ENCODE assay signal across 1 cellular context in the genomic region with DNA sequence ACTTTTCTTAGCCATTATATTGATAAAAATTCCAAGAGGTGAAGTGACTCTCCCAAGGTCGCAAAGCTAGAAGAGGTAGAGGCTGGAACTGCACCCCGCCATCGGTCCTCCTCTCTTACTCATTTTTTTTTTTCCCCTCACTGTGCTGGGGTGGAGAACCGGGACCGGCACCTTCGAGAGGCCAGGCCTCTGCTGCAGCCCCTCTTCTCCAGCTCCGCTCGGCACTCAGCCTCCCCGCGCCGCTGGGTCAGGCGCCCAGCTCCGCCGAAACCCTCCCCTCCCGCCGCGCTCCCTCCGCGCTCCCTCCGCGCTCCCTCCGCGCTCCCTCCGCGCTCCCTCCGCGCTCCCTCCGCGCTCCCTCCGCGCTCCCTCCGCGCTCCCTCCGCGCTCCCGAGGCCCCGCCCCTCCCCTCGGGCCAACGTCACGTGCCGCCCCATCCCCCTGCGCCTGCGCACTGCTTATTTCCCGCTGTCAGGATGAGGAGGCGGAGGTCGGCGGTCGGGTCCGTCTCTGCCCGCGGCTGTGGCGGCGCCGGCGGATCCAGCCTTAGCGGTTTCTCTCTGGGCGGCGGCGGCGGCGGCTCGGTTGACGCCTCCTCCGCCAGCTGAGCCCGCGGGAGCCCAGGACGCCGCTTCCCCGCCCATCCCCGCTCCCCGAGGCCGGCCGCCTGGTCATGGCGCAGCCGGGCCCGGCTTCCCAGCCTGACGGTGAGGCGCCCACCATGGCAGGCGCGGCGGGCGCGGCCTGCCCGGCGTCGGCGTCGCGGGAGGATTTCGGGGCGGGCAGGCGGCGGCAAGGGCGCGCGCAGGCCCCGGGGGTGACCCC.
TF ChIP-seq lines count a peak whose summit lies in the region.

A gene with protein sequence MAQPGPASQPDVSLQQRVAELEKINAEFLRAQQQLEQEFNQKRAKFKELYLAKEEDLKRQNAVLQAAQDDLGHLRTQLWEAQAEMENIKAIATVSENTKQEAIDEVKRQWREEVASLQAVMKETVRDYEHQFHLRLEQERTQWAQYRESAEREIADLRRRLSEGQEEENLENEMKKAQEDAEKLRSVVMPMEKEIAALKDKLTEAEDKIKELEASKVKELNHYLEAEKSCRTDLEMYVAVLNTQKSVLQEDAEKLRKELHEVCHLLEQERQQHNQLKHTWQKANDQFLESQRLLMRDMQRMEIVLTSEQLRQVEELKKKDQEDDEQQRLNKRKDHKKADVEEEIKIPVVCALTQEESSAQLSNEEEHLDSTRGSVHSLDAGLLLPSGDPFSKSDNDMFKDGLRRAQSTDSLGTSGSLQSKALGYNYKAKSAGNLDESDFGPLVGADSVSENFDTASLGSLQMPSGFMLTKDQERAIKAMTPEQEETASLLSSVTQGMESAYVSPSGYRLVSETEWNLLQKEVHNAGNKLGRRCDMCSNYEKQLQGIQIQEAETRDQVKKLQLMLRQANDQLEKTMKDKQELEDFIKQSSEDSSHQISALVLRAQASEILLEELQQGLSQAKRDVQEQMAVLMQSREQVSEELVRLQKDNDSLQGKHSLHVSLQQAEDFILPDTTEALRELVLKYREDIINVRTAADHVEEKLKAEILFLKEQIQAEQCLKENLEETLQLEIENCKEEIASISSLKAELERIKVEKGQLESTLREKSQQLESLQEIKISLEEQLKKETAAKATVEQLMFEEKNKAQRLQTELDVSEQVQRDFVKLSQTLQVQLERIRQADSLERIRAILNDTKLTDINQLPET (plus strand): TSS at position 471 of the 825 bp plus-strand sequence. CDS start 203 bp downstream, at position 674.

TF ChIP-seq in HepG2, 621 proteins besides CTCF, POLR2A, EP300 and RAD21 (continued from another document and continues in another):
- TF ChIP-seq REPIN1 (CRISPR knock-in tag; IDR thresholded peaks at IDR 0.05; ENCODE audit: borderline replicate concordance, low read depth), result no peak
- TF ChIP-seq, protein P1, sequence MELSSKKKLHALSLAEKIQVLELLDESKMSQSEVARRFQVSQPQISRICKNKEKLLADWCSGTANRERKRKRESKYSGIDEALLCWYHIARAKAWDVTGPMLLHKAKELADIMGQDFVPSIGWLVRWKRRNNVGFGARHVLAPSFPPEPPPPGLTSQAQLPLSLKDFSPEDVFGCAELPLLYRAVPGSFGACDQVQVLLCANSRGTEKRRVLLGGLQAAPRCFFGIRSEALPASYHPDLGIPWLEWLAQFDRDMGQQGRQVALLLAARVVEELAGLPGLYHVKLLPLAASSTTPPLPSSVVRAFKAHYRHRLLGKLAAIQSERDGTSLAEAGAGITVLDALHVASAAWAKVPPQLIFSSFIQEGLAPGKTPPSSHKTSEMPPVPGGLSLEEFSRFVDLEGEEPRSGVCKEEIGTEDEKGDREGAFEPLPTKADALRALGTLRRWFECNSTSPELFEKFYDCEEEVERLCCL (CRISPR knock-in tag; IDR thresholded peaks at IDR 0.05; ENCODE audit: borderline replicate concordance), result no peak
- peak; percentile 4; the same call in 1 of the 2 replicates for TF ChIP-seq TBX2 (CRISPR knock-in tag; IDR thresholded peaks at IDR 0.05; ENCODE audit: borderline replicate concordance)
- TF ChIP-seq AGO2 (optimal IDR thresholded peaks at IDR 0.05; ENCODE audit: low read depth, low read length), result peak; percentile 39
- TF ChIP-seq ISL2 (CRISPR knock-in tag; IDR thresholded peaks at IDR 0.05), result 0 out of 2 replicates have a peak, but pooled peaks have one; percentile 12
- 0 out of 2 replicates have a peak, but pooled peaks have one; percentile 2 for TF ChIP-seq CEBPG (CRISPR knock-in tag; IDR thresholded peaks at IDR 0.05)
- no peak for TF ChIP-seq ZKSCAN1 (IDR thresholded peaks at IDR 0.05; ENCODE audit: low read length)
- peak; percentile 78; the same call in 1 of the 2 replicates for TF ChIP-seq ZNF563 (CRISPR knock-in tag; IDR thresholded peaks at IDR 0.05)
- TF ChIP-seq ZNF776 (CRISPR knock-in tag; IDR thresholded peaks at IDR 0.05), result peak; percentile 58
- 0 out of 2 replicates have a peak, but pooled peaks have one; percentile 20 for TF ChIP-seq ZC3H4 (CRISPR knock-in tag; IDR thresholded peaks at IDR 0.05; ENCODE audit: borderline replicate concordance)
- peak; percentile 14; the same call in 1 of the 2 replicates for TF ChIP-seq ZNF788 (CRISPR knock-in tag; IDR thresholded peaks at IDR 0.05; ENCODE audit: borderline replicate concordance)
- no peak for TF ChIP-seq SOX6 (IDR thresholded peaks at IDR 0.05)
- TF ChIP-seq SOX6 (CRISPR knock-in tag; IDR thresholded peaks at IDR 0.05), result peak; percentile 25; the same call in 1 of the 2 replicates
- TF ChIP-seq KDM5A (IDR thresholded peaks at IDR 0.05; ENCODE audit: borderline replicate concordance, low read length), result peak; percentile 59; the same call in 1 of the 2 replicates
- no peak for TF ChIP-seq IKZF4 (CRISPR knock-in tag; IDR thresholded peaks at IDR 0.05; ENCODE audit: borderline replicate concordance, low read depth, not compliant biosample characterization)
- TF ChIP-seq ZNF790 (CRISPR knock-in tag; IDR thresholded peaks at IDR 0.05; ENCODE audit: borderline replicate concordance), result no peak
- TF ChIP-seq, protein P2, sequence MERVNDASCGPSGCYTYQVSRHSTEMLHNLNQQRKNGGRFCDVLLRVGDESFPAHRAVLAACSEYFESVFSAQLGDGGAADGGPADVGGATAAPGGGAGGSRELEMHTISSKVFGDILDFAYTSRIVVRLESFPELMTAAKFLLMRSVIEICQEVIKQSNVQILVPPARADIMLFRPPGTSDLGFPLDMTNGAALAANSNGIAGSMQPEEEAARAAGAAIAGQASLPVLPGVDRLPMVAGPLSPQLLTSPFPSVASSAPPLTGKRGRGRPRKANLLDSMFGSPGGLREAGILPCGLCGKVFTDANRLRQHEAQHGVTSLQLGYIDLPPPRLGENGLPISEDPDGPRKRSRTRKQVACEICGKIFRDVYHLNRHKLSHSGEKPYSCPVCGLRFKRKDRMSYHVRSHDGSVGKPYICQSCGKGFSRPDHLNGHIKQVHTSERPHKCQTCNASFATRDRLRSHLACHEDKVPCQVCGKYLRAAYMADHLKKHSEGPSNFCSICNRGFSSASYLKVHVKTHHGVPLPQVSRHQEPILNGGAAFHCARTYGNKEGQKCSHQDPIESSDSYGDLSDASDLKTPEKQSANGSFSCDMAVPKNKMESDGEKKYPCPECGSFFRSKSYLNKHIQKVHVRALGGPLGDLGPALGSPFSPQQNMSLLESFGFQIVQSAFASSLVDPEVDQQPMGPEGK (CRISPR knock-in tag; IDR thresholded peaks at IDR 0.05), result peak; percentile 55
- peak; percentile 71 for TF ChIP-seq SAP130 (CRISPR knock-in tag; IDR thresholded peaks at IDR 0.05; ENCODE audit: low read depth)
- TF ChIP-seq, protein P3, sequence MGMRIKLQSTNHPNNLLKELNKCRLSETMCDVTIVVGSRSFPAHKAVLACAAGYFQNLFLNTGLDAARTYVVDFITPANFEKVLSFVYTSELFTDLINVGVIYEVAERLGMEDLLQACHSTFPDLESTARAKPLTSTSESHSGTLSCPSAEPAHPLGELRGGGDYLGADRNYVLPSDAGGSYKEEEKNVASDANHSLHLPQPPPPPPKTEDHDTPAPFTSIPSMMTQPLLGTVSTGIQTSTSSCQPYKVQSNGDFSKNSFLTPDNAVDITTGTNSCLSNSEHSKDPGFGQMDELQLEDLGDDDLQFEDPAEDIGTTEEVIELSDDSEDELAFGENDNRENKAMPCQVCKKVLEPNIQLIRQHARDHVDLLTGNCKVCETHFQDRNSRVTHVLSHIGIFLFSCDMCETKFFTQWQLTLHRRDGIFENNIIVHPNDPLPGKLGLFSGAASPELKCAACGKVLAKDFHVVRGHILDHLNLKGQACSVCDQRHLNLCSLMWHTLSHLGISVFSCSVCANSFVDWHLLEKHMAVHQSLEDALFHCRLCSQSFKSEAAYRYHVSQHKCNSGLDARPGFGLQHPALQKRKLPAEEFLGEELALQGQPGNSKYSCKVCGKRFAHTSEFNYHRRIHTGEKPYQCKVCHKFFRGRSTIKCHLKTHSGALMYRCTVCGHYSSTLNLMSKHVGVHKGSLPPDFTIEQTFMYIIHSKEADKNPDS (CRISPR knock-in tag; IDR thresholded peaks at IDR 0.05), result no peak
- no peak for TF ChIP-seq SMAD9 (CRISPR knock-in tag; IDR thresholded peaks at IDR 0.05)
- TF ChIP-seq, protein P4, sequence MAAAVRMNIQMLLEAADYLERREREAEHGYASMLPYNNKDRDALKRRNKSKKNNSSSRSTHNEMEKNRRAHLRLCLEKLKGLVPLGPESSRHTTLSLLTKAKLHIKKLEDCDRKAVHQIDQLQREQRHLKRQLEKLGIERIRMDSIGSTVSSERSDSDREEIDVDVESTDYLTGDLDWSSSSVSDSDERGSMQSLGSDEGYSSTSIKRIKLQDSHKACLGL (CRISPR knock-in tag; IDR thresholded peaks at IDR 0.05), result peak; percentile 48; the same call in 1 of the 2 replicates
- TF ChIP-seq PPARG (CRISPR knock-in tag; conservative IDR thresholded peaks at IDR 0.05), result 0 out of 2 replicates have a peak, but pooled peaks have one; percentile 11
- TF ChIP-seq, protein P5, sequence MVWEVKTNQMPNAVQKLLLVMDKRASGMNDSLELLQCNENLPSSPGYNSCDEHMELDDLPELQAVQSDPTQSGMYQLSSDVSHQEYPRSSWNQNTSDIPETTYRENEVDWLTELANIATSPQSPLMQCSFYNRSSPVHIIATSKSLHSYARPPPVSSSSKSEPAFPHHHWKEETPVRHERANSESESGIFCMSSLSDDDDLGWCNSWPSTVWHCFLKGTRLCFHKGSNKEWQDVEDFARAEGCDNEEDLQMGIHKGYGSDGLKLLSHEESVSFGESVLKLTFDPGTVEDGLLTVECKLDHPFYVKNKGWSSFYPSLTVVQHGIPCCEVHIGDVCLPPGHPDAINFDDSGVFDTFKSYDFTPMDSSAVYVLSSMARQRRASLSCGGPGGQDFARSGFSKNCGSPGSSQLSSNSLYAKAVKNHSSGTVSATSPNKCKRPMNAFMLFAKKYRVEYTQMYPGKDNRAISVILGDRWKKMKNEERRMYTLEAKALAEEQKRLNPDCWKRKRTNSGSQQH (CRISPR knock-in tag; IDR thresholded peaks at IDR 0.05; ENCODE audit: low read depth), result peak; percentile 58; the same call in 1 of the 2 replicates
- TF ChIP-seq, protein P6, sequence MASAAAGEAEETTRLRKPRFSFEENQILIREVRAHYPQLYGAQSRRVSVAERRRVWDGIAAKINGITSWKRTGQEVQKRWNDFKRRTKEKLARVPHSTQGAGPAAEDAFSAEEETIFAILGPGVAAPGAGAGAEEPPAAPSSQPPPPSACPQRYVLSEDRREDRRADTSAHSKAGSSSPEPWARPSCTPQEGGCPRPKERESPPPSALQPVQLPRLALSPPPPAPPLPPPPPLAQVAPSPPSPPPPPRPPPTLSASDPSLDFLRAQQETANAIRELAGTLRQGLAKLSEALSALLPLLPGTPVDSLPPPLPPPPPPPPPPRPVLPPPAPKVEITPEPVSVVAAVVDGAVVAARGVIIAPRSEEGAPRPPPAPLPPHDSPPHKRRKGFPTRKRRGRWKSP (CRISPR knock-in tag; IDR thresholded peaks at IDR 0.05), result peak; percentile 84
- TF ChIP-seq, protein P7, sequence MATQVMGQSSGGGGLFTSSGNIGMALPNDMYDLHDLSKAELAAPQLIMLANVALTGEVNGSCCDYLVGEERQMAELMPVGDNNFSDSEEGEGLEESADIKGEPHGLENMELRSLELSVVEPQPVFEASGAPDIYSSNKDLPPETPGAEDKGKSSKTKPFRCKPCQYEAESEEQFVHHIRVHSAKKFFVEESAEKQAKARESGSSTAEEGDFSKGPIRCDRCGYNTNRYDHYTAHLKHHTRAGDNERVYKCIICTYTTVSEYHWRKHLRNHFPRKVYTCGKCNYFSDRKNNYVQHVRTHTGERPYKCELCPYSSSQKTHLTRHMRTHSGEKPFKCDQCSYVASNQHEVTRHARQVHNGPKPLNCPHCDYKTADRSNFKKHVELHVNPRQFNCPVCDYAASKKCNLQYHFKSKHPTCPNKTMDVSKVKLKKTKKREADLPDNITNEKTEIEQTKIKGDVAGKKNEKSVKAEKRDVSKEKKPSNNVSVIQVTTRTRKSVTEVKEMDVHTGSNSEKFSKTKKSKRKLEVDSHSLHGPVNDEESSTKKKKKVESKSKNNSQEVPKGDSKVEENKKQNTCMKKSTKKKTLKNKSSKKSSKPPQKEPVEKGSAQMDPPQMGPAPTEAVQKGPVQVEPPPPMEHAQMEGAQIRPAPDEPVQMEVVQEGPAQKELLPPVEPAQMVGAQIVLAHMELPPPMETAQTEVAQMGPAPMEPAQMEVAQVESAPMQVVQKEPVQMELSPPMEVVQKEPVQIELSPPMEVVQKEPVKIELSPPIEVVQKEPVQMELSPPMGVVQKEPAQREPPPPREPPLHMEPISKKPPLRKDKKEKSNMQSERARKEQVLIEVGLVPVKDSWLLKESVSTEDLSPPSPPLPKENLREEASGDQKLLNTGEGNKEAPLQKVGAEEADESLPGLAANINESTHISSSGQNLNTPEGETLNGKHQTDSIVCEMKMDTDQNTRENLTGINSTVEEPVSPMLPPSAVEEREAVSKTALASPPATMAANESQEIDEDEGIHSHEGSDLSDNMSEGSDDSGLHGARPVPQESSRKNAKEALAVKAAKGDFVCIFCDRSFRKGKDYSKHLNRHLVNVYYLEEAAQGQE (IDR thresholded peaks at IDR 0.05; ENCODE audit: borderline replicate concordance in 1 of 2, low read depth in 1 of 2, low read length in 2 of 2), result 0 out of 4 replicates have a peak, but pooled peaks of 1 of the 2 experiments have one; percentile 21
- peak; percentile 49; the same call in 1 of the 2 replicates for TF ChIP-seq KAT7 (CRISPR knock-in tag; IDR thresholded peaks at IDR 0.05; ENCODE audit: borderline replicate concordance)
- 0 out of 2 replicates have a peak, but pooled peaks have one; percentile 20 for TF ChIP-seq TOPORS (CRISPR knock-in tag; IDR thresholded peaks at IDR 0.05)
- peak; percentile 89 for TF ChIP-seq RBFOX2 (IDR thresholded peaks at IDR 0.05; ENCODE audit: low read depth, low read length)
- TF ChIP-seq, protein P8, sequence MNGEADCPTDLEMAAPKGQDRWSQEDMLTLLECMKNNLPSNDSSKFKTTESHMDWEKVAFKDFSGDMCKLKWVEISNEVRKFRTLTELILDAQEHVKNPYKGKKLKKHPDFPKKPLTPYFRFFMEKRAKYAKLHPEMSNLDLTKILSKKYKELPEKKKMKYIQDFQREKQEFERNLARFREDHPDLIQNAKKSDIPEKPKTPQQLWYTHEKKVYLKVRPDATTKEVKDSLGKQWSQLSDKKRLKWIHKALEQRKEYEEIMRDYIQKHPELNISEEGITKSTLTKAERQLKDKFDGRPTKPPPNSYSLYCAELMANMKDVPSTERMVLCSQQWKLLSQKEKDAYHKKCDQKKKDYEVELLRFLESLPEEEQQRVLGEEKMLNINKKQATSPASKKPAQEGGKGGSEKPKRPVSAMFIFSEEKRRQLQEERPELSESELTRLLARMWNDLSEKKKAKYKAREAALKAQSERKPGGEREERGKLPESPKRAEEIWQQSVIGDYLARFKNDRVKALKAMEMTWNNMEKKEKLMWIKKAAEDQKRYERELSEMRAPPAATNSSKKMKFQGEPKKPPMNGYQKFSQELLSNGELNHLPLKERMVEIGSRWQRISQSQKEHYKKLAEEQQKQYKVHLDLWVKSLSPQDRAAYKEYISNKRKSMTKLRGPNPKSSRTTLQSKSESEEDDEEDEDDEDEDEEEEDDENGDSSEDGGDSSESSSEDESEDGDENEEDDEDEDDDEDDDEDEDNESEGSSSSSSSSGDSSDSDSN (CRISPR knock-in tag; IDR thresholded peaks at IDR 0.05), result peak; percentile 71
